ENCODE assay signal across 17 cellular contexts in genomic region chr4:108313546-108314339, GRCh38.
DNase-seq lines count a peak whose midpoint lies in the region; ATAC-seq, FAIRE-seq and TF ChIP-seq lines count a peak whose summit lies in the region.
"Had no signal": no experiment of that assay in that cellular context is flagged by ENCODE, and none has a peak within 500 bp of the region (broad histone marks: within the 10 kb centered on the region; RNA-seq: fewer than 3 reads in every experiment).

No MANE protein-coding gene starts in this region.

- H3K36me3 ChIP-seq in DND-41 (ENCODE audit: insufficient read depth, low read length) (0 out of 2 replicates have a peak, but pooled peaks cover 5% of the 10 kb centered on the region), GM23338 (ENCODE audit: insufficient read depth) (no peaks in the 10 kb centered on the region), pancreas (no peaks in the 10 kb centered on the region), lower lobe of right lung (no peaks in the 10 kb centered on the region)
- no peaks in the 10 kb centered on the region for H3K36me3 ChIP-seq in naive thymus-derived CD4-positive, alpha-beta T cell (ENCODE audit: control insufficient read depth in 2 of 3, insufficient read depth in 3 of 3, low read length in 3 of 3)

- H3K9ac ChIP-seq in DND-41 (ENCODE audit: low read depth, low read length): no peak overlapping the region

- H4K20me1 ChIP-seq in DND-41 (ENCODE audit: insufficient read depth, low read length) (no peaks in the 10 kb centered on the region), GM23338 (replicated peaks; ENCODE audit: insufficient read depth) (no peaks in the 10 kb centered on the region)

- ATAC-seq in DND-41 (ENCODE audit: insufficient read depth, low read depth): 0 out of 3 replicates have a peak, but pooled peaks have one; percentile 16
- peak; percentile 66 for ATAC-seq in GM23338
- ATAC-seq in naive thymus-derived CD4-positive, alpha-beta T cell: no peak
- ATAC-seq in pancreas: no peak
- no peak for ATAC-seq in lower lobe of right lung

- CTCF ChIA-PET in naive thymus-derived CD4-positive, alpha-beta T cell (lab: Charles Lee): interaction anchor here (0.6 to 1.1 kb wide), 2 partner anchors 10 to 223 kb away, joined by 3 read pairs; no protein-coding TSS in a partner anchor

- H3K36me3 Mint-ChIP-seq in GM23338 (ENCODE audit: low read depth): 0 out of 3 replicates have a peak, but pooled peaks cover 5% of the 10 kb centered on the region
- H3K36me3 Mint-ChIP-seq in naive thymus-derived CD4-positive, alpha-beta T cell: peaks cover 4 to 11% (median 8%) of the 10 kb centered on the region in 5 donors

- no peaks in the 10 kb centered on the region for H3K27me3 ChIP-seq in DND-41 (ENCODE audit: insufficient read depth, low read length, poor library complexity)
- no peaks in the 10 kb centered on the region for H3K27me3 ChIP-seq in GM23338 (ENCODE audit: insufficient read depth)
- no peaks in the 10 kb centered on the region for H3K27me3 ChIP-seq in naive thymus-derived CD4-positive, alpha-beta T cell (ENCODE audit: control insufficient read depth in 2 of 2, insufficient read depth in 2 of 2, low read length in 2 of 2)
- H3K27me3 ChIP-seq in pancreas: no peaks in the 10 kb centered on the region
- no peaks in the 10 kb centered on the region for H3K27me3 ChIP-seq in lower lobe of right lung (ENCODE audit: low read depth)

- H2AFZ ChIP-seq in DND-41 (ENCODE audit: low read depth, low read length): no peak overlapping the region
- peak overlapping the region; percentile 73; the same call in 1 of the 2 replicates for H2AFZ ChIP-seq in GM23338

- peaks cover 26% of the 10 kb centered on the region for H3K4me1 ChIP-seq in DND-41 (ENCODE audit: insufficient read depth, low read length)
- no peaks in the 10 kb centered on the region for H3K4me1 ChIP-seq in GM23338 (ENCODE audit: insufficient read depth)
- H3K4me1 ChIP-seq in naive thymus-derived CD4-positive, alpha-beta T cell (ENCODE audit: control insufficient read depth in 2 of 2, insufficient read depth in 2 of 2, low read length in 2 of 2): peaks cover 0 to 33% of the 10 kb centered on the region in 2 donors
- no peaks in the 10 kb centered on the region for H3K4me1 ChIP-seq in pancreas
- H3K4me1 ChIP-seq in lower lobe of right lung: no peaks in the 10 kb centered on the region

- H3K27ac Mint-ChIP-seq in GM23338: no peak overlapping the region
- H3K27ac Mint-ChIP-seq in naive thymus-derived CD4-positive, alpha-beta T cell: peak overlapping the region in 5 of 9 donors; percentile 14 to 89 (median 74)
- H3K27ac Mint-ChIP-seq: B cell had no signal

- H3K4me2 ChIP-seq in DND-41 (ENCODE audit: insufficient read depth, low read length): no peak overlapping the region
- no peak overlapping the region for H3K4me2 ChIP-seq in GM23338

- 92 to 93% methylated on average over 5 of the region's 5 CpGs for WGBS in pancreas, 2 donors

- H3K9me2 ChIP-seq in GM23338 (ENCODE audit: insufficient read depth): no peaks in the 10 kb centered on the region

- H3K9me3 ChIP-seq in DND-41 (ENCODE audit: insufficient read depth, low read length, severe bottlenecking) (peaks cover 11% of the 10 kb centered on the region), pancreas (no peaks in the 10 kb centered on the region), lower lobe of right lung (no peaks in the 10 kb centered on the region)
- H3K9me3 ChIP-seq in naive thymus-derived CD4-positive, alpha-beta T cell (ENCODE audit: control insufficient read depth in 2 of 3, low read length in 3 of 3): no peaks in the 10 kb centered on the region

- peaks cover 2% of the 10 kb centered on the region for H3K27me3 Mint-ChIP-seq in GM23338 (ENCODE audit: insufficient read depth, low read depth, poor library complexity)
- peaks cover 0 to 28% (median 0%) of the 10 kb centered on the region in 5 donors for H3K27me3 Mint-ChIP-seq in naive thymus-derived CD4-positive, alpha-beta T cell
- H3K27me3 Mint-ChIP-seq: CD4-positive, CD25-positive, alpha-beta regulatory T cell had no signal

- H3K27ac ChIP-seq in DND-41 (ENCODE audit: low read length) (0 out of 2 replicates have a peak overlapping the region, but pooled peaks have one; percentile 14), GM23338 (ENCODE audit: low read depth) (no peak overlapping the region), pancreas (no peak overlapping the region), lower lobe of right lung (no peak overlapping the region)
- H3K27ac ChIP-seq in naive thymus-derived CD4-positive, alpha-beta T cell (ENCODE audit: low read depth, low read length): no peak overlapping the region

- no peaks in the 10 kb centered on the region for H3F3A ChIP-seq in GM23338 (replicated peaks; ENCODE audit: low read depth)

- no peaks in the 10 kb centered on the region for H3K79me2 ChIP-seq in DND-41 (ENCODE audit: insufficient read depth, low read length)
- H3K79me2 ChIP-seq in GM23338 (replicated peaks; ENCODE audit: insufficient read depth): no peaks in the 10 kb centered on the region

- no peak overlapping the region for H3K4me3 ChIP-seq in DND-41 (ENCODE audit: low read depth in 1 of 2, low read length in 2 of 2)
- no peak overlapping the region for H3K4me3 ChIP-seq in GM23338
- no peak overlapping the region for H3K4me3 ChIP-seq in naive thymus-derived CD4-positive, alpha-beta T cell (ENCODE audit: low read length)
- H3K4me3 ChIP-seq in pancreas: no peak overlapping the region
- no peak overlapping the region for H3K4me3 ChIP-seq in lower lobe of right lung

- POLR2A ChIA-PET in naive thymus-derived CD4-positive, alpha-beta T cell (lab: Charles Lee): interaction anchor here (0.6 to 1.5 kb wide), 3 partner anchors 38 to 285 kb away, joined by 3 to 4 read pairs (median 3); no protein-coding TSS in a partner anchor

- FAIRE-seq in pancreas (lab: Jason Lieb, UNC): no peak
- FAIRE-seq: GM19239 had no signal

- intact Hi-C loops in naive thymus-derived CD4-positive, alpha-beta T cell (cut with micrococcal nuclease): loop anchor here in 1 of 2 donors (2.0 kb wide), 1 partner anchor 13 kb away; no protein-coding TSS in a partner anchor
- intact Hi-C loops in pancreas (cut with DNase I) (no loop called here), lower lobe of right lung (cut with DNase I) (no loop called here)

- peaks cover 4% of the 10 kb centered on the region; the same call in 1 of the 3 replicates for H3K4me1 Mint-ChIP-seq in GM23338
- H3K4me1 Mint-ChIP-seq in naive thymus-derived CD4-positive, alpha-beta T cell: peaks cover 23 to 63% (median 57%) of the 10 kb centered on the region in 7 donors
- H3K4me1 Mint-ChIP-seq: B cell had no signal

- DNase-seq in DND-41 (no peak), GM23338 (ENCODE audit: low spot score) (peak; percentile 19), epidermal melanocyte (ENCODE audit: insufficient read length, low spot score) (peak; percentile 33), DMS114 treated with DMSO at 0.1 percent for 48 hours (lab: John Stamatoyannopoulos, UW; ENCODE audit: unreplicated experiment) (no peak), pancreas (no peak), lower lobe of right lung (no peak)
- no peak for DNase-seq in naive thymus-derived CD4-positive, alpha-beta T cell
- DNase-seq: CD4-positive, CD25-positive, alpha-beta regulatory T cell; DMS53; H9; Kasumi-1; NCI-H187 treated with DMSO at 0.1 percent for 48 hours; NCI-H446; RPMI8226; SIG-M5 had no signal

- H3K4me3 Mint-ChIP-seq in GM23338: no peak overlapping the region
- peak overlapping the region in 6 of 10 donors; percentile 50 to 84 (median 76) for H3K4me3 Mint-ChIP-seq in naive thymus-derived CD4-positive, alpha-beta T cell
- H3K4me3 Mint-ChIP-seq: B cell; CD4-positive, CD25-positive, alpha-beta regulatory T cell; H9 had no signal

- H3K9me3 Mint-ChIP-seq in GM23338: peaks cover 14% of the 10 kb centered on the region
- H3K9me3 Mint-ChIP-seq in naive thymus-derived CD4-positive, alpha-beta T cell: peaks cover 0 to 1% (median 0%) of the 10 kb centered on the region in 11 donors

- TF ChIP-seq CTCF in DND-41 (IDR thresholded peaks at IDR 0.05; ENCODE audit: borderline replicate concordance, extremely low read depth, low read length, poor library complexity, severe bottlenecking): no peak
- no peak for TF ChIP-seq CTCF in GM23338 (conservative IDR thresholded peaks at IDR 0.05; ENCODE audit: low read depth in 2 of 2)
- no peak for TF ChIP-seq CTCF in pancreas (IDR thresholded peaks at IDR 0.05)
- TF ChIP-seq CTCF in lower lobe of right lung (IDR thresholded peaks at IDR 0.05): no peak

TF ChIP-seq in GM23338, 12 proteins besides CTCF, POLR2A, EP300 and RAD21 (continues in another document):
- no peak for TF ChIP-seq EZH2 (IDR thresholded peaks at IDR 0.05; ENCODE audit: low read depth, unreplicated experiment)
- no peak for TF ChIP-seq ZNF114 (CRISPR knock-in tag; IDR thresholded peaks at IDR 0.05)

Comparison
In these comparisons a context has a peak if more than half of its experiments do, and no peak if none do; other contexts are left out.
1. ATAC-seq: peak in DND-41 (single experiment) and GM23338 (single experiment); none in naive thymus-derived CD4-positive, alpha-beta T cell (single experiment), pancreas (0 of 4) and lower lobe of right lung (0 of 2).
2. DNase-seq: peak in GM23338 (single experiment) and epidermal melanocyte (single experiment); none in DND-41 (single experiment), naive thymus-derived CD4-positive, alpha-beta T cell (0 of 9), DMS114 treated with DMSO at 0.1 percent for 48 hours (single experiment), pancreas (0 of 6) and lower lobe of right lung (single experiment).